12 cellular contexts compared by ENCODE assay signal in genomic region chr16:71929048-71929447, GRCh38. TPM values are rescaled to one million over a fixed set of nuclear protein-coding genes. Genes with fewer than 3 reads are reported as not detected.
A peak's percentile ranks its signal among the peaks of the same experiment; 100 is the strongest.
DNase-seq lines count a peak whose midpoint lies in the region; ATAC-seq and TF ChIP-seq lines count a peak whose summit lies in the region.
"Had no signal": no experiment of that assay in that cellular context is flagged by ENCODE, and none has a peak within 500 bp of the region (broad histone marks: within the 10 kb centered on the region; RNA-seq: fewer than 3 reads in every experiment).

No MANE protein-coding gene starts in this region.

- peak overlapping the region; percentile 44 for H3K9ac ChIP-seq in mesenchymal stem cell (ENCODE audit: low read length)

- peak overlapping the region; percentile 35 to 60 for H3K27ac Mint-ChIP-seq in activated naive CD4-positive, alpha-beta T cell treated with anti-CD3 and anti-CD28 coated beads, Interleukin-2, amount 50 U/mL, for 72 hours
- H3K27ac Mint-ChIP-seq in chondrocyte (ENCODE audit: unreplicated experiment): peak overlapping the region; percentile 85
- H3K27ac Mint-ChIP-seq: B cell had no signal

- H3K36me3 Mint-ChIP-seq in activated naive CD4-positive, alpha-beta T cell treated with anti-CD3 and anti-CD28 coated beads, Interleukin-2, amount 50 U/mL, for 72 hours: peaks cover 14 to 20% of the 10 kb centered on the region in 2 donors
- H3K36me3 Mint-ChIP-seq in chondrocyte (ENCODE audit: low read depth): peaks cover 33% of the 10 kb centered on the region

- peaks cover 45% of the 10 kb centered on the region for H3K4me1 Mint-ChIP-seq in chondrocyte (ENCODE audit: low read depth)

- no peaks in the 10 kb centered on the region for H3K9me3 Mint-ChIP-seq in activated naive CD4-positive, alpha-beta T cell treated with anti-CD3 and anti-CD28 coated beads, Interleukin-2, amount 50 U/mL, for 72 hours
- H3K9me3 Mint-ChIP-seq in chondrocyte (ENCODE audit: low read depth): no peaks in the 10 kb centered on the region
- H3K9me3 Mint-ChIP-seq: naive B cell had no signal

- no peak for ATAC-seq in activated naive CD4-positive, alpha-beta T cell treated with anti-CD3 and anti-CD28 coated beads, Interleukin-2, amount 50 U/mL, for 72 hours
- no peak for ATAC-seq in upper lobe of left lung (ENCODE audit: low FRiP score in 2 of 2)
- no peak for ATAC-seq in HG03520 (IDR thresholded peaks at IDR 0.05; ENCODE audit: unreplicated experiment)

- no peak for TF ChIP-seq EP300 in upper lobe of left lung (IDR thresholded peaks at IDR 0.05)

- H3K4me3 ChIP-seq in mesenchymal stem cell (ENCODE audit: insufficient read depth in 1 of 2, low read depth in 1 of 2, low read length in 2 of 2) (no peak overlapping the region), upper lobe of left lung (no peak overlapping the region)

- peak overlapping the region; percentile 3 for H3K4me2 ChIP-seq in mesenchymal stem cell (ENCODE audit: low read length, poor library complexity, severe bottlenecking)

- H3K36me3 ChIP-seq in mesenchymal stem cell (ENCODE audit: control insufficient read depth in 1 of 2, insufficient read depth in 2 of 2, low read depth in 1 of 2, low read length in 2 of 2) (peaks cover 35 to 79% of the 10 kb centered on the region in 2 experiments), upper lobe of left lung (peaks cover 27 to 78% (median 50%) of the 10 kb centered on the region in 4 donors)

- no peak overlapping the region for H4K8ac ChIP-seq in mesenchymal stem cell (ENCODE audit: low read length)

- no peak overlapping the region for H3K4ac ChIP-seq in mesenchymal stem cell (ENCODE audit: low read depth in 1 of 2, low read length in 2 of 2)

- no peak overlapping the region for H3K23ac ChIP-seq in mesenchymal stem cell (ENCODE audit: low read length in 2 of 2)

- H2BK12ac ChIP-seq in mesenchymal stem cell (ENCODE audit: low read length in 2 of 2): no peak overlapping the region

- no peak overlapping the region for H3K14ac ChIP-seq in mesenchymal stem cell (ENCODE audit: low read length in 2 of 2)

- peak overlapping the region; percentile 69 for H3K27ac ChIP-seq in mesenchymal stem cell (ENCODE audit: low read length, poor library complexity, severe bottlenecking)
- H3K27ac ChIP-seq in upper lobe of left lung: peak overlapping the region in 3 of 4 donors; percentile 17 to 71 (median 69)

- H3K4me3 Mint-ChIP-seq in chondrocyte (ENCODE audit: unreplicated experiment): no peak overlapping the region
- H3K4me3 Mint-ChIP-seq: B cell, naive B cell had no signal

- no peaks in the 10 kb centered on the region for H3K27me3 ChIP-seq in mesenchymal stem cell (ENCODE audit: control insufficient read depth in 1 of 2, insufficient read depth in 1 of 2, low read length in 2 of 2)
- no peaks in the 10 kb centered on the region for H3K27me3 ChIP-seq in upper lobe of left lung

- no peak overlapping the region for H4K91ac ChIP-seq in mesenchymal stem cell (ENCODE audit: low read length)

- H3K4me1 ChIP-seq in mesenchymal stem cell (ENCODE audit: control insufficient read depth, insufficient read depth, low read depth, low read length) (peaks cover 19% of the 10 kb centered on the region), upper lobe of left lung (peaks cover 25 to 40% (median 33%) of the 10 kb centered on the region in 4 donors)

- H2BK5ac ChIP-seq in mesenchymal stem cell (ENCODE audit: low read depth, low read length, poor library complexity, severe bottlenecking): no peak overlapping the region

- TF ChIP-seq CTCF in chondrocyte (IDR thresholded peaks at IDR 0.05) (no peak), upper lobe of left lung (IDR thresholded peaks at IDR 0.05) (no peak)

- WGBS in mesenchymal stem cell: 2% methylated on average over 2 of the region's 3 CpGs
- WGBS in upper lobe of left lung, 2 donors: 59 to 73% methylated on average over 3 of the region's 3 CpGs

- H2BK120ac ChIP-seq in mesenchymal stem cell (ENCODE audit: low read depth, low read length): no peak overlapping the region

- H3K9me3 ChIP-seq in mesenchymal stem cell (ENCODE audit: control insufficient read depth, low read length) (no peaks in the 10 kb centered on the region), upper lobe of left lung (no peaks in the 10 kb centered on the region)

- H2BK15ac ChIP-seq in mesenchymal stem cell (ENCODE audit: low read depth, poor library complexity, severe bottlenecking): no peak overlapping the region

- H3K27me3 Mint-ChIP-seq in chondrocyte (ENCODE audit: low read depth): no peaks in the 10 kb centered on the region
- H3K27me3 Mint-ChIP-seq: B cell, naive B cell had no signal

- H2AK5ac ChIP-seq in mesenchymal stem cell (ENCODE audit: low read length, severe bottlenecking): no peak overlapping the region

- no peak overlapping the region for H3K18ac ChIP-seq in mesenchymal stem cell (ENCODE audit: low read depth in 1 of 2, low read length in 2 of 2)

- no peak for DNase-seq in activated naive CD4-positive, alpha-beta T cell treated with anti-CD3 and anti-CD28 coated beads, Interleukin-2, amount 50 U/mL, for 72 hours (ENCODE audit: low spot score in 2 of 2)
- no peak for DNase-seq in activated naive CD4-positive, alpha-beta T cell treated with anti-CD3 and anti-CD28 coated beads, Interleukin-2, amount 50 U/mL, for 16 hours
- DNase-seq in chondrocyte (ENCODE audit: low spot score) (no peak), mesenchymal stem cell (peak; percentile 84), upper lobe of left lung (no peak), RKO (ENCODE audit: low spot score) (no peak), NCI-H2107 (lab: John Stamatoyannopoulos, UW) (no peak)
- DNase-seq: naive B cell, NCI-H1105, SHP77 treated with DMSO at 0.1 percent for 48 hours had no signal

- H3K79me1 ChIP-seq in mesenchymal stem cell (replicated peaks; ENCODE audit: low read length, poor library complexity, severe bottlenecking): peaks cover 15% of the 10 kb centered on the region

- no peak overlapping the region for H2AFZ ChIP-seq in mesenchymal stem cell (ENCODE audit: low read depth, low read length)

- no peak for TF ChIP-seq POLR2A in upper lobe of left lung (IDR thresholded peaks at IDR 0.05)

RNA-seq across cellular contexts. Expression of gene IST1, which starts 33.7 kb away (rescaled TPM):
- 100 to 1,000 TPM; 166 to 256 TPM for total RNA-seq in activated naive CD4-positive, alpha-beta T cell treated with anti-CD3 and anti-CD28 coated beads, Interleukin-2, amount 50 U/mL, for 72 hours
- total RNA-seq in chondrocyte: 172 to 174 TPM (median 172 TPM) in 3 replicates
- 77.7 TPM for polyA plus RNA-seq in mesenchymal stem cell (2013, experiment 1 of 2)
- 76.1 TPM for polyA plus RNA-seq in mesenchymal stem cell (2013, experiment 2 of 2)
- 100 to 1,000 TPM; 164 to 224 (median 176) TPM for total RNA-seq in upper lobe of left lung

RNA-seq across cellular contexts. Expression of gene ZNF821, which starts 45.1 kb away (rescaled TPM):
- 1 to 10 TPM; 6.6 to 7.3 TPM for total RNA-seq in activated naive CD4-positive, alpha-beta T cell treated with anti-CD3 and anti-CD28 coated beads, Interleukin-2, amount 50 U/mL, for 72 hours
- total RNA-seq in chondrocyte: 10.6 to 12.0 TPM (median 11.2 TPM) in 3 replicates
- 4.8 TPM for polyA plus RNA-seq in mesenchymal stem cell (2013, experiment 1 of 2)
- 4.9 TPM for polyA plus RNA-seq in mesenchymal stem cell (2013, experiment 2 of 2)
- total RNA-seq in upper lobe of left lung: 10 to 100 TPM in 2 of 6 donors, 1 to 10 TPM in 4; 5.9 to 32.5 (median 7.4) TPM
